ENCODE assay signal across 1 cellular context in genomic region chr18:58466636-58467205, GRCh38.
TF ChIP-seq lines count a peak whose summit lies in the region.

No MANE protein-coding gene starts in this region.

TF ChIP-seq in HepG2, 621 proteins besides CTCF, POLR2A, EP300 and RAD21:
- TF ChIP-seq LCORL (IDR thresholded peaks at IDR 0.05): no peak
- TF ChIP-seq LCORL (CRISPR knock-in tag; IDR thresholded peaks at IDR 0.05): no peak
- no peak for TF ChIP-seq ZNF460 (CRISPR knock-in tag; IDR thresholded peaks at IDR 0.05; ENCODE audit: borderline replicate concordance)
- peak; percentile 94 for TF ChIP-seq ZNF430 (CRISPR knock-in tag; IDR thresholded peaks at IDR 0.05)
